30 cellular contexts compared by ENCODE assay signal in genomic region chr7:6090738-6091505, GRCh38. TPM values are rescaled to one million over a fixed set of nuclear protein-coding genes. Genes with fewer than 3 reads are reported as not detected.
"Had no signal": no experiment of that assay in that cellular context is flagged by ENCODE, and none has a peak within 500 bp of the region (broad histone marks: within the 10 kb centered on the region; RNA-seq: fewer than 3 reads in every experiment).

No MANE protein-coding gene starts in this region.

- H3K27ac Mint-ChIP-seq: endodermal cell; memory B cell; natural killer cell; stimulated activated naive B cell treated with anti-CD40 and anti-IgM and Interleukin-4, amounts not matched to agents 10 μg/mL and 1 μg/mL and 100 μg/mL, for 72 hours; stimulated activated naive CD8-positive, alpha-beta T cell treated with anti-CD3 and anti-CD28 coated beads, Interleukin-15, Interleukin-2, amounts not matched to agents 100 ng/mL and 50 ng/mL, for 24 hours had no signal

- H2AFZ ChIP-seq: hepatocyte had no signal

- H3K4me1 Mint-ChIP-seq: endodermal cell, natural killer cell had no signal

- ATAC-seq: foreskin keratinocyte; gastroesophageal sphincter; heart left ventricle; left lobe of liver; natural killer cell; psoas muscle; right cardiac atrium; stimulated activated naive B cell treated with anti-CD40 and anti-IgM and Interleukin-4, amounts not matched to agents 10 μg/mL and 1 μg/mL and 100 μg/mL, for 72 hours had no signal

- H3K4me3 ChIP-seq: dorsolateral prefrontal cortex, esophagus muscularis mucosa, gastroesophageal sphincter, heart left ventricle, hepatocyte, lung, ovary, psoas muscle, skin epidermis, thoracic aorta, tibial nerve, upper lobe of left lung had no signal

- FAIRE-seq: kidney, urothelium cell line had no signal

- H3K4me2 ChIP-seq: hepatocyte had no signal

- H3K36me3 Mint-ChIP-seq: memory B cell; natural killer cell; stimulated activated naive B cell treated with anti-CD40 and anti-IgM and Interleukin-4, amounts not matched to agents 10 μg/mL and 1 μg/mL and 100 μg/mL, for 72 hours had no signal

- H3K79me2 ChIP-seq: hepatocyte had no signal

- H3K9me3 Mint-ChIP-seq: endodermal cell; natural killer cell; stimulated activated naive CD8-positive, alpha-beta T cell treated with anti-CD3 and anti-CD28 coated beads, Interleukin-15, Interleukin-2, amounts not matched to agents 100 ng/mL and 50 ng/mL, for 24 hours had no signal

- DNase-seq: dorsolateral prefrontal cortex; effector CD8-positive, alpha-beta T cell; endodermal cell; foreskin keratinocyte; heart left ventricle; natural killer cell; occipital lobe; ovary; psoas muscle; right cardiac atrium; stimulated activated CD4-positive, alpha-beta T cell treated with anti-CD3 and anti-CD28 coated beads, Interleukin-15, amount 100 ng/mL, for 24 hours; stimulated activated CD4-positive, alpha-beta T cell treated with anti-CD3 and anti-CD28 coated beads, Interleukin-2, amount 100 ng/mL, for 48 hours; stimulated activated naive B cell treated with anti-CD40 and anti-IgM and Interleukin-4, amounts not matched to agents 10 μg/mL and 1 μg/mL and 100 μg/mL, for 72 hours; upper lobe of left lung had no signal

- H3K36me3 ChIP-seq: esophagus muscularis mucosa, gastroesophageal sphincter, heart left ventricle, ovary, thoracic aorta, tibial nerve, upper lobe of left lung had no signal

- H3K4me3 Mint-ChIP-seq: endodermal cell; memory B cell; natural killer cell; stimulated activated naive B cell treated with anti-CD40 and anti-IgM and Interleukin-4, amounts not matched to agents 10 μg/mL and 1 μg/mL and 100 μg/mL, for 72 hours; stimulated activated naive CD8-positive, alpha-beta T cell treated with anti-CD3 and anti-CD28 coated beads, Interleukin-15, Interleukin-2, amounts not matched to agents 100 ng/mL and 50 ng/mL, for 24 hours had no signal

- H3K27ac ChIP-seq: dorsolateral prefrontal cortex, epithelial cell of prostate, esophagus muscularis mucosa, foreskin keratinocyte, gastroesophageal sphincter, heart left ventricle, hepatocyte, ovary, psoas muscle, skin epidermis, thoracic aorta, tibial nerve, upper lobe of left lung had no signal

- H3K27me3 ChIP-seq: dorsolateral prefrontal cortex, foreskin keratinocyte, heart left ventricle, hepatocyte, ovary, tibial nerve, upper lobe of left lung had no signal

- H3K27me3 Mint-ChIP-seq: stimulated activated naive B cell treated with anti-CD40 and anti-IgM and Interleukin-4, amounts not matched to agents 10 μg/mL and 1 μg/mL and 100 μg/mL, for 72 hours had no signal

- H3K4me1 ChIP-seq: esophagus muscularis mucosa, foreskin keratinocyte, gastroesophageal sphincter, heart left ventricle, psoas muscle, tibial nerve, upper lobe of left lung had no signal

RNA-seq across cellular contexts. Expression of gene ANKRD61, which starts 59.7 kb away (rescaled TPM):
- total RNA-seq: endodermal cell, esophagus muscularis mucosa, hepatocyte, left lobe of liver, liver, lung, mononuclear cell, natural killer cell, right cardiac atrium, thoracic aorta had no signal
- polyA plus RNA-seq: neural cell had no signal
